Comparison of ENCODE assay signal across 17 cellular contexts in the genomic region with DNA sequence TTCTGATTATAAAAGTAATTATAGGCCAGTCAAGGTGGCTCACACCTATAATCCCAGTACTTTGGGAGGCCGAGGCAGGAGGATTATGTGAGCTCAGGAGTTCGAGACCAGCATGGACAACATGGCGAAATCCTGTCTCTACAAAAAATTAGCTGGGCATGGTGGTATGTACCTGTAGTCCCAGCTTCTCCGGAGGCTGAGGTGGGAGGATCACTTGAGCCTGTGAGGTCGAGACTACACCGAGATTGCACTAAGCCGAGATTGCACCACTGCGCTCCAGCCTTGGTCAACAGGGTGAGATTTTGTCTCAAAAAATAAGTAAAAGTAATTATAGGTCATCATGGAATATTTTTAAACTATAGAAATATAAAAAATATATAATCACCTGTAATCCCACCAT. TPM values are rescaled to one million over a fixed set of nuclear protein-coding genes. Genes with fewer than 3 reads are reported as not detected.
DNase-seq lines count a peak whose midpoint lies in the region; ATAC-seq and TF ChIP-seq lines count a peak whose summit lies in the region.
"Had no signal": no experiment of that assay in that cellular context is flagged by ENCODE, and none has a peak within 500 bp of the region (broad histone marks: within the 10 kb centered on the region; RNA-seq: fewer than 3 reads in every experiment).

No MANE protein-coding gene starts in this region.

- 94 to 96% methylated on average over 8 of the region's 8 CpGs for WGBS in tibial nerve, 2 donors

- H3K9me3 ChIP-seq in CD4-positive, alpha-beta T cell (ENCODE audit: control insufficient read depth, low read length), result no peaks in the 10 kb centered on the region
- H3K9me3 ChIP-seq in KOPT-K1 (ENCODE audit: insufficient read depth, low read length, poor library complexity, severe bottlenecking) (no peaks in the 10 kb centered on the region), tibial nerve (no peaks in the 10 kb centered on the region)
- H3K9me3 ChIP-seq: esophagus squamous epithelium had no signal

- no peak overlapping the region for H3K4me3 Mint-ChIP-seq in CD4-positive, alpha-beta T cell
- no peak overlapping the region for H3K4me3 Mint-ChIP-seq in activated T-helper 1 cell treated with anti-CD3 and anti-CD28 coated beads, Interleukin-12 subunit alpha, Interleukin-12 subunit beta, Interleukin-2, Interleukin-4 antibody, amounts not matched to agents 30 ng/mL and 10 ng/mL and 1 ng/mL, durations not matched to agents 14 hours and 24 hours and 36 hours
- H3K4me3 Mint-ChIP-seq in natural killer cell treated with Interleukin-12 subunit alpha and Interleukin-12 subunit beta and Interleukin-15 and Interleukin-18, amount 100 ng/mL, for 72 hours, result no peak overlapping the region

- peak overlapping the region; percentile 97 for H3K27ac Mint-ChIP-seq in CD4-positive, alpha-beta T cell
- H3K27ac Mint-ChIP-seq in activated T-helper 1 cell treated with anti-CD3 and anti-CD28 coated beads, Interleukin-12 subunit alpha, Interleukin-12 subunit beta, Interleukin-2, Interleukin-4 antibody, amounts not matched to agents 30 ng/mL and 10 ng/mL and 1 ng/mL, durations not matched to agents 14 hours and 24 hours and 36 hours, result peak overlapping the region; percentile 32
- H3K27ac Mint-ChIP-seq in natural killer cell treated with Interleukin-12 subunit alpha and Interleukin-12 subunit beta and Interleukin-15 and Interleukin-18, amount 100 ng/mL, for 72 hours, result peak overlapping the region; percentile 90 to 97

- peak overlapping the region; percentile 70 for H3K27ac ChIP-seq in CD4-positive, alpha-beta T cell (ENCODE audit: low read depth, low read length)
- peak overlapping the region; percentile 99 for H3K27ac ChIP-seq in KOPT-K1 (ENCODE audit: low read depth, low read length, poor library complexity, severe bottlenecking)
- H3K27ac ChIP-seq in tibial nerve, result no peak overlapping the region
- H3K27ac ChIP-seq: HL-60, VCaP had no signal

- no peak overlapping the region for H3K4me3 ChIP-seq in tibial nerve
- H3K4me3 ChIP-seq: esophagus squamous epithelium had no signal

- H3K27me3 Mint-ChIP-seq in CD4-positive, alpha-beta T cell, result peaks cover 4% of the 10 kb centered on the region
- H3K27me3 Mint-ChIP-seq in activated T-helper 1 cell treated with anti-CD3 and anti-CD28 coated beads, Interleukin-12 subunit alpha, Interleukin-12 subunit beta, Interleukin-2, Interleukin-4 antibody, amounts not matched to agents 30 ng/mL and 10 ng/mL and 1 ng/mL, durations not matched to agents 14 hours and 24 hours and 36 hours (ENCODE audit: insufficient read depth), result no peaks in the 10 kb centered on the region
- H3K27me3 Mint-ChIP-seq in natural killer cell treated with Interleukin-12 subunit alpha and Interleukin-12 subunit beta and Interleukin-15 and Interleukin-18, amount 100 ng/mL, for 72 hours, result no peaks in the 10 kb centered on the region

- in situ Hi-C loops in GM13977 (cut with MboI; ENCODE audit: low pct_unique_long_range_greater_than_20kb, low sequenced_read_pairs, unreplicated experiment), result loop anchor here (10.0 kb wide), 1 partner anchor 48 kb away; no protein-coding TSS in a partner anchor

- TF ChIP-seq CTCF in CD4-positive, alpha-beta T cell (IDR thresholded peaks at IDR 0.05), result no peak
- TF ChIP-seq CTCF in GM13977 (IDR thresholded peaks at IDR 0.05; ENCODE audit: extremely low read depth, insufficient read depth, missing control alignments), result no peak
- TF ChIP-seq CTCF in tibial nerve (IDR thresholded peaks at IDR 0.05), result no peak

- POLR2A ChIA-PET in CD4-positive, alpha-beta T cell (lab: Charles Lee), result interaction anchor here (0.7 to 25.5 kb wide), 9 partner anchors 8 to 275 kb away, joined by 3 to 1045 read pairs (median 37); partner anchors contain the start of genes CCNI2 and IRF1

- CTCF ChIA-PET in CD4-positive, alpha-beta T cell (lab: Charles Lee), result interaction anchor here (0.8 to 2.8 kb wide), 4 partner anchors 14 to 62 kb away, joined by 3 to 10 read pairs (median 9); partner anchors contain the start of gene IRF1

- H3K4me1 ChIP-seq in tibial nerve, result peaks cover 0 to 51% (median 36%) of the 10 kb centered on the region in 4 donors

- TF ChIP-seq EP300 in tibial nerve (IDR thresholded peaks at IDR 0.05), result no peak

- ATAC-seq in CD4-positive, alpha-beta T cell (ENCODE audit: poor library complexity), result no peak
- no peak for ATAC-seq in natural killer cell treated with Interleukin-12 subunit alpha and Interleukin-12 subunit beta and Interleukin-15 and Interleukin-18, amount 100 ng/mL, for 72 hours
- no peak for ATAC-seq in HG03378 (IDR thresholded peaks at IDR 0.05; ENCODE audit: unreplicated experiment)

- no peak for TF ChIP-seq POLR2A in tibial nerve (IDR thresholded peaks at IDR 0.05)

- intact Hi-C loops in CD4-positive, alpha-beta T cell (cut with DNase I, micrococcal nuclease), result loop anchor here (2.0 to 5.0 kb wide), 5 partner anchors 16 to 60 kb away; partner anchors contain the start of gene IRF1 (in 1 of the 2)
- intact Hi-C loops in activated T-helper 1 cell treated with anti-CD3 and anti-CD28 coated beads, Interleukin-12 subunit alpha, Interleukin-12 subunit beta, Interleukin-2, Interleukin-4 antibody, amounts not matched to agents 30 ng/mL and 10 ng/mL and 1 ng/mL, durations not matched to agents 14 hours and 24 hours and 36 hours (cut with micrococcal nuclease), result loop anchor here (2.0 kb wide), 1 partner anchor 16 kb away; no protein-coding TSS in a partner anchor

- H3K9me3 Mint-ChIP-seq in CD4-positive, alpha-beta T cell, result no peaks in the 10 kb centered on the region
- H3K9me3 Mint-ChIP-seq in activated T-helper 1 cell treated with anti-CD3 and anti-CD28 coated beads, Interleukin-12 subunit alpha, Interleukin-12 subunit beta, Interleukin-2, Interleukin-4 antibody, amounts not matched to agents 30 ng/mL and 10 ng/mL and 1 ng/mL, durations not matched to agents 14 hours and 24 hours and 36 hours, result no peaks in the 10 kb centered on the region
- H3K9me3 Mint-ChIP-seq in natural killer cell treated with Interleukin-12 subunit alpha and Interleukin-12 subunit beta and Interleukin-15 and Interleukin-18, amount 100 ng/mL, for 72 hours, result no peaks in the 10 kb centered on the region

- H3K36me3 Mint-ChIP-seq in CD4-positive, alpha-beta T cell (ENCODE audit: low read depth), result peaks cover 57% of the 10 kb centered on the region
- peaks cover 20% of the 10 kb centered on the region for H3K36me3 Mint-ChIP-seq in activated T-helper 1 cell treated with anti-CD3 and anti-CD28 coated beads, Interleukin-12 subunit alpha, Interleukin-12 subunit beta, Interleukin-2, Interleukin-4 antibody, amounts not matched to agents 30 ng/mL and 10 ng/mL and 1 ng/mL, durations not matched to agents 14 hours and 24 hours and 36 hours (ENCODE audit: low read depth)
- no peaks in the 10 kb centered on the region for H3K36me3 Mint-ChIP-seq in natural killer cell treated with Interleukin-12 subunit alpha and Interleukin-12 subunit beta and Interleukin-15 and Interleukin-18, amount 100 ng/mL, for 72 hours

- no peak for DNase-seq in CD4-positive, alpha-beta T cell
- DNase-seq in activated T-helper 1 cell treated with anti-CD3 and anti-CD28 coated beads, Interleukin-12 subunit alpha, Interleukin-12 subunit beta, Interleukin-2, Interleukin-4 antibody, amounts not matched to agents 30 ng/mL and 10 ng/mL and 1 ng/mL, durations not matched to agents 14 hours and 24 hours and 36 hours (ENCODE audit: low spot score), result no peak
- DNase-seq in natural killer cell treated with Interleukin-12 subunit alpha and Interleukin-12 subunit beta and Interleukin-15 and Interleukin-18, amount 100 ng/mL, for 72 hours (ENCODE audit: low spot score), result no peak
- DNase-seq in GM13977 (ENCODE audit: low spot score) (no peak), tibial nerve (ENCODE audit: low spot score in 2 of 2) (no peak)
- DNase-seq in stimulated activated CD4-positive, alpha-beta T cell treated with anti-CD3 and anti-CD28 coated beads, Interleukin-15, amount 100 ng/mL, for 24 hours, result no peak
- DNase-seq: DMS 273 treated with DMSO at 0.1 percent for 48 hours, esophagus squamous epithelium, glutamatergic neuron, H7, NCI-H1048, NCI-H774, posterior cingulate gyrus had no signal

- H3K36me3 ChIP-seq in KOPT-K1 (ENCODE audit: insufficient read depth, low read length), result peaks cover 46% of the 10 kb centered on the region
- H3K36me3 ChIP-seq in tibial nerve, result peaks cover 0 to 18% (median 0%) of the 10 kb centered on the region in 3 donors

- H3K4me1 Mint-ChIP-seq in CD4-positive, alpha-beta T cell (ENCODE audit: low read depth), result peaks cover 96% of the 10 kb centered on the region
- peaks cover 82% of the 10 kb centered on the region for H3K4me1 Mint-ChIP-seq in activated T-helper 1 cell treated with anti-CD3 and anti-CD28 coated beads, Interleukin-12 subunit alpha, Interleukin-12 subunit beta, Interleukin-2, Interleukin-4 antibody, amounts not matched to agents 30 ng/mL and 10 ng/mL and 1 ng/mL, durations not matched to agents 14 hours and 24 hours and 36 hours (ENCODE audit: low read depth)
- H3K4me1 Mint-ChIP-seq in natural killer cell treated with Interleukin-12 subunit alpha and Interleukin-12 subunit beta and Interleukin-15 and Interleukin-18, amount 100 ng/mL, for 72 hours (ENCODE audit: low read depth in 2 of 2), result peaks cover 83 to 88% of the 10 kb centered on the region in 2 donors

- no peaks in the 10 kb centered on the region for H3K27me3 ChIP-seq in CD4-positive, alpha-beta T cell (ENCODE audit: control insufficient read depth, insufficient read depth, low read length)
- H3K27me3 ChIP-seq in tibial nerve, result no peaks in the 10 kb centered on the region
- H3K27me3 ChIP-seq: esophagus squamous epithelium had no signal

RNA-seq across cellular contexts. Expression of gene IRF1, which starts 18.1 kb away (rescaled TPM):
- 1,000 to 10,000 TPM; 1,212 to 1,234 TPM for total RNA-seq in CD4-positive, alpha-beta T cell
- 190 and 198 TPM in 2 replicates for total RNA-seq in activated T-helper 1 cell treated with anti-CD3 and anti-CD28 coated beads, Interleukin-12 subunit alpha, Interleukin-12 subunit beta, Interleukin-2, Interleukin-4 antibody, amounts not matched to agents 30 ng/mL and 10 ng/mL and 1 ng/mL, durations not matched to agents 14 hours and 24 hours and 36 hours
- 100 to 1,000 TPM; 351 to 512 TPM for total RNA-seq in natural killer cell treated with Interleukin-12 subunit alpha and Interleukin-12 subunit beta and Interleukin-15 and Interleukin-18, amount 100 ng/mL, for 72 hours
- total RNA-seq in tibial nerve, result 10 to 100 TPM; 15.1 to 36.9 (median 28.4) TPM

Comparison
In these comparisons a context has a peak if more than half of its experiments do, and no peak if none do; other contexts are left out.
1. H3K27ac ChIP-seq: peak in CD4-positive, alpha-beta T cell (single experiment) and KOPT-K1 (single experiment); none in tibial nerve (0 of 4).
2. H3K27ac Mint-ChIP-seq: peak in every context shown above with its lines; median percentile 97 in CD4-positive, alpha-beta T cell; 94 in natural killer cell treated with Interleukin-12 subunit alpha and Interleukin-12 subunit beta and Interleukin-15 and Interleukin-18, amount 100 ng/mL, for 72 hours; 32 in activated T-helper 1 cell treated with anti-CD3 and anti-CD28 coated beads, Interleukin-12 subunit alpha, Interleukin-12 subunit beta, Interleukin-2, Interleukin-4 antibody, amounts not matched to agents 30 ng/mL and 10 ng/mL and 1 ng/mL, durations not matched to agents 14 hours and 24 hours and 36 hours.